In the genomic region with DNA sequence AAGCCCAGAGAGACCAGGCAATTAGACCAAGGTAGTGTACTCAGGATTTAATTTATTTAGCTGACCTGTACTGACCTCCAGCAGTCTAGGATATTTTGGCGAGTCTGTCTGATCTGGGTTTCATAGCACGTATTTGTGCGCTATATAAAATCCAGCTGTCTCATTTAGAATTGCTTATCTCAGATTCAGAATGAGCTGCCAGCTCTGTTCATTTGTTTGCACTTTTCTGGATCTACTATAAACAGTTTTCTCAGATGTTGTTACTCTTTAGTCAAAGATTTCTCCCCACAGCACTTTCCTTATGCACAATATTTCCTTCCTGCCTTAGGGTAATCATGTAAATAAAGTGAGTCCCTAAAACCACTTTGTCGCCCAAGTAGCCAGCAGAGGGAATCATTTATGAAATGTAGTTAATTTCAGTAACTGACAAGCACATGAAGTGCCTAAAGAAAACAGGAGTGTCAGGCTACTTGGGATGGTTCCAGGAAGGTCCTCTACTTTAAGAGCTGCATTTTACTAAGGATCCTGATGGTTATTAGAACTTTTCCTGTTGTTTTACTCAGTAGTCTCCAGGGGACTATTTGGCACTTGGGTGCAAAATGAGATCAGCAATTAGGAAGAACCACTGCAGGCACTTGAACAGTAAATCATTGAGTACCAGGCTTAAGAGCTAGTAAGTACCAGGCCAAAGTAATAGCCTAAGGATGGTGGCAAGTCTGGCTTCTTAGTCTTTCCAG, we compare ENCODE assay signal across 21 cellular contexts.
DNase-seq lines count a peak whose midpoint lies in the region; ATAC-seq, FAIRE-seq and TF ChIP-seq lines count a peak whose summit lies in the region.
"Had no signal": no experiment of that assay in that cellular context is flagged by ENCODE, and none has a peak within 500 bp of the region (broad histone marks: within the 10 kb centered on the region; RNA-seq: fewer than 3 reads in every experiment).

No MANE protein-coding gene starts in this region.

- H3K27me3 ChIP-seq in keratinocyte (ENCODE audit: control insufficient read depth, extremely low read depth, insufficient read depth, low read length) (no peaks in the 10 kb centered on the region), upper lobe of left lung (no peaks in the 10 kb centered on the region)
- H3K27me3 ChIP-seq: BLaER1, gastroesophageal sphincter, tibial nerve had no signal

- no peaks in the 10 kb centered on the region for H3K4me1 Mint-ChIP-seq in activated T-cell treated with anti-CD3 and anti-CD28 coated beads, Interleukin-2, amount 50 U/mL, for 4 hours (ENCODE audit: low read depth)
- no peaks in the 10 kb centered on the region for H3K4me1 Mint-ChIP-seq in stimulated activated effector memory CD8-positive, alpha-beta T cell treated with anti-CD3 and anti-CD28 coated beads, Interleukin-12 subunit alpha, Interleukin-12 subunit beta, amount 100 ng/mL, for 72 hours
- H3K4me1 Mint-ChIP-seq: stimulated activated naive B cell treated with anti-CD40 and anti-IgM and Interleukin-4, amounts not matched to agents 10 μg/mL and 1 μg/mL and 100 μg/mL, for 72 hours; T-cell had no signal

- TF ChIP-seq EP300 in upper lobe of left lung (IDR thresholded peaks at IDR 0.05) = no peak

- no peak overlapping the region for H3K4me2 ChIP-seq in keratinocyte (ENCODE audit: control insufficient read depth, extremely low read depth, insufficient read depth, low read depth, low read length)
- H3K4me2 ChIP-seq: BLaER1 had no signal

- H3K9me3 ChIP-seq in keratinocyte (ENCODE audit: control insufficient read depth, low read depth, low read length) = no peaks in the 10 kb centered on the region
- H3K9me3 ChIP-seq in upper lobe of left lung = no peaks in the 10 kb centered on the region
- H3K9me3 ChIP-seq: BLaER1, gastroesophageal sphincter, tibial nerve had no signal

- no peaks in the 10 kb centered on the region for H3K36me3 Mint-ChIP-seq in activated T-cell treated with anti-CD3 and anti-CD28 coated beads, Interleukin-2, amount 50 U/mL, for 4 hours (ENCODE audit: insufficient read depth)
- H3K36me3 Mint-ChIP-seq in stimulated activated effector memory CD8-positive, alpha-beta T cell treated with anti-CD3 and anti-CD28 coated beads, Interleukin-12 subunit alpha, Interleukin-12 subunit beta, amount 100 ng/mL, for 72 hours = no peaks in the 10 kb centered on the region
- H3K36me3 Mint-ChIP-seq: T-cell had no signal

- DNase-seq in NCI-H1105 treated with DMSO at 0.1 percent for 48 hours (lab: John Stamatoyannopoulos, UW) = peak; percentile 46
- DNase-seq in NCI-H1105 (lab: John Stamatoyannopoulos, UW) = no peak
- peak; percentile 61 for DNase-seq in SK-N-DZ (ENCODE audit: low spot score)
- DNase-seq in keratinocyte (ENCODE audit: low read depth, low spot score) = no peak
- no peak for DNase-seq in upper lobe of left lung
- no peak for DNase-seq in activated T-cell treated with anti-CD3 and anti-CD28 coated beads, Interleukin-2, amount 50 U/mL, for 4 hours
- DNase-seq in RPMI8226 = no peak
- DNase-seq in stimulated activated effector memory CD8-positive, alpha-beta T cell treated with anti-CD3 and anti-CD28 coated beads, Interleukin-12 subunit alpha, Interleukin-12 subunit beta, amount 100 ng/mL, for 72 hours (ENCODE audit: low spot score in 2 of 2) = no peak
- DNase-seq: activated CD4-positive, alpha-beta T cell treated with anti-CD3 and anti-CD28 coated beads for 4 hours; H7; left cardiac atrium; NCI-H1694 treated with DMSO at 0.1 percent for 48 hours; stimulated activated naive B cell treated with anti-CD40 and anti-IgM and Interleukin-4, amounts not matched to agents 10 μg/mL and 1 μg/mL and 100 μg/mL, for 72 hours; T-cell had no signal

- no peak overlapping the region for H3K27ac Mint-ChIP-seq in stimulated activated effector memory CD8-positive, alpha-beta T cell treated with anti-CD3 and anti-CD28 coated beads, Interleukin-12 subunit alpha, Interleukin-12 subunit beta, amount 100 ng/mL, for 72 hours
- H3K27ac Mint-ChIP-seq: stimulated activated naive B cell treated with anti-CD40 and anti-IgM and Interleukin-4, amounts not matched to agents 10 μg/mL and 1 μg/mL and 100 μg/mL, for 72 hours; T-cell had no signal

- H3K79me2 ChIP-seq in keratinocyte (ENCODE audit: control insufficient read depth, insufficient read depth, low read length) = no peaks in the 10 kb centered on the region

- no peak for TF ChIP-seq POLR2A in upper lobe of left lung (IDR thresholded peaks at IDR 0.05)

- ATAC-seq in upper lobe of left lung (ENCODE audit: low FRiP score in 2 of 2) = peak; percentile 31 to 41
- no peak for ATAC-seq in activated T-cell treated with anti-CD3 and anti-CD28 coated beads, Interleukin-2, amount 50 U/mL, for 4 hours
- no peak for ATAC-seq in stimulated activated effector memory CD8-positive, alpha-beta T cell treated with anti-CD3 and anti-CD28 coated beads, Interleukin-12 subunit alpha, Interleukin-12 subunit beta, amount 100 ng/mL, for 72 hours
- ATAC-seq: gastroesophageal sphincter; sciatic nerve; stimulated activated naive B cell treated with anti-CD40 and anti-IgM and Interleukin-4, amounts not matched to agents 10 μg/mL and 1 μg/mL and 100 μg/mL, for 72 hours; T-cell had no signal

- dilution Hi-C loops in keratinocyte (cut with MboI; ENCODE audit: extremely low pct_ligation_motif_present, low sequenced_read_pairs) = no loop called here

- no peak overlapping the region for H3K9ac ChIP-seq in keratinocyte (ENCODE audit: control insufficient read depth, extremely low read depth, insufficient read depth, low read length)
- H3K9ac ChIP-seq: BLaER1 had no signal

- peak; percentile 26 for FAIRE-seq in keratinocyte (lab: Jason Lieb, UNC)
- FAIRE-seq: G401.6 had no signal

- TF ChIP-seq CTCF in keratinocyte (optimal IDR thresholded peaks at IDR 0.05 in 1 of 3, IDR thresholded peaks at IDR 0.05 in 1 of 3, conservative IDR thresholded peaks at IDR 0.05 in 1 of 3; ENCODE audit: extremely low read depth in 1 of 3, insufficient read depth in 2 of 3, low read length in 3 of 3) (no peak), upper lobe of left lung (IDR thresholded peaks at IDR 0.05) (no peak)

- peaks cover 8% of the 10 kb centered on the region for H3K9me3 Mint-ChIP-seq in activated T-cell treated with anti-CD3 and anti-CD28 coated beads, Interleukin-2, amount 50 U/mL, for 4 hours
- peaks cover 3% of the 10 kb centered on the region for H3K9me3 Mint-ChIP-seq in stimulated activated effector memory CD8-positive, alpha-beta T cell treated with anti-CD3 and anti-CD28 coated beads, Interleukin-12 subunit alpha, Interleukin-12 subunit beta, amount 100 ng/mL, for 72 hours

- H3K27ac ChIP-seq in keratinocyte (ENCODE audit: control insufficient read depth, insufficient read depth, low read length) (no peak overlapping the region), upper lobe of left lung (no peak overlapping the region)
- H3K27ac ChIP-seq: 22Rv1, BLaER1, epithelial cell of prostate, gastroesophageal sphincter, tibial nerve had no signal

- WGBS in upper lobe of left lung, 2 donors = 42 to 43% methylated on average over 4 of the region's 4 CpGs

- H3K27me3 Mint-ChIP-seq in activated T-cell treated with anti-CD3 and anti-CD28 coated beads, Interleukin-2, amount 50 U/mL, for 4 hours (ENCODE audit: low read depth) = no peaks in the 10 kb centered on the region
- H3K27me3 Mint-ChIP-seq: stimulated activated naive B cell treated with anti-CD40 and anti-IgM and Interleukin-4, amounts not matched to agents 10 μg/mL and 1 μg/mL and 100 μg/mL, for 72 hours; T-cell had no signal

- H3K9me1 ChIP-seq in keratinocyte (ENCODE audit: control insufficient read depth, extremely low read depth, insufficient read depth, low read length) = no peaks in the 10 kb centered on the region

- H3K4me1 ChIP-seq in keratinocyte (ENCODE audit: control insufficient read depth, extremely low read depth, insufficient read depth, low read length) (peaks cover 30% of the 10 kb centered on the region), upper lobe of left lung (peaks cover 0 to 3% (median 0%) of the 10 kb centered on the region in 4 donors)
- H3K4me1 ChIP-seq: BLaER1 had no signal

- H3K4me3 Mint-ChIP-seq in activated T-cell treated with anti-CD3 and anti-CD28 coated beads, Interleukin-2, amount 50 U/mL, for 4 hours = no peak overlapping the region
- H3K4me3 Mint-ChIP-seq in stimulated activated effector memory CD8-positive, alpha-beta T cell treated with anti-CD3 and anti-CD28 coated beads, Interleukin-12 subunit alpha, Interleukin-12 subunit beta, amount 100 ng/mL, for 72 hours = no peak overlapping the region
- H3K4me3 Mint-ChIP-seq: stimulated activated naive B cell treated with anti-CD40 and anti-IgM and Interleukin-4, amounts not matched to agents 10 μg/mL and 1 μg/mL and 100 μg/mL, for 72 hours; T-cell had no signal

- H2AFZ ChIP-seq in keratinocyte (ENCODE audit: control insufficient read depth, low read length) = no peak overlapping the region

- H3K36me3 ChIP-seq in keratinocyte (ENCODE audit: control insufficient read depth in 2 of 2, extremely low read depth in 1 of 2, insufficient read depth in 2 of 2, low read length in 2 of 2) (no peaks in the 10 kb centered on the region), upper lobe of left lung (no peaks in the 10 kb centered on the region)
- H3K36me3 ChIP-seq: BLaER1, gastroesophageal sphincter, tibial nerve had no signal

- no peaks in the 10 kb centered on the region for H4K20me1 ChIP-seq in keratinocyte (ENCODE audit: control insufficient read depth, extremely low read depth, insufficient read depth, low read length)
- H4K20me1 ChIP-seq: BLaER1 had no signal

- H3K4me3 ChIP-seq in keratinocyte (ENCODE audit: control insufficient read depth in 2 of 3, extremely low read depth in 1 of 3, insufficient read depth in 2 of 3, low read depth in 1 of 3, low read length in 3 of 3) (no peak overlapping the region), upper lobe of left lung (no peak overlapping the region)
- H3K4me3 ChIP-seq: BLaER1, gastroesophageal sphincter, tibial nerve had no signal

Comparison
In these comparisons a context has a peak if more than half of its experiments do, and no peak if none do; other contexts are left out.
1. DNase-seq: peak in NCI-H1105 treated with DMSO at 0.1 percent for 48 hours (single experiment) and SK-N-DZ (single experiment); none in NCI-H1105 (single experiment), keratinocyte (single experiment), upper lobe of left lung (0 of 2), activated T-cell treated with anti-CD3 and anti-CD28 coated beads, Interleukin-2, amount 50 U/mL, for 4 hours (single experiment), RPMI8226 (single experiment) and stimulated activated effector memory CD8-positive, alpha-beta T cell treated with anti-CD3 and anti-CD28 coated beads, Interleukin-12 subunit alpha, Interleukin-12 subunit beta, amount 100 ng/mL, for 72 hours (0 of 2).
2. ATAC-seq: peak in upper lobe of left lung (2 of 2); none in activated T-cell treated with anti-CD3 and anti-CD28 coated beads, Interleukin-2, amount 50 U/mL, for 4 hours (0 of 2) and stimulated activated effector memory CD8-positive, alpha-beta T cell treated with anti-CD3 and anti-CD28 coated beads, Interleukin-12 subunit alpha, Interleukin-12 subunit beta, amount 100 ng/mL, for 72 hours (single experiment).